ENCODE assay signal across 1 cellular context in the genomic region with DNA sequence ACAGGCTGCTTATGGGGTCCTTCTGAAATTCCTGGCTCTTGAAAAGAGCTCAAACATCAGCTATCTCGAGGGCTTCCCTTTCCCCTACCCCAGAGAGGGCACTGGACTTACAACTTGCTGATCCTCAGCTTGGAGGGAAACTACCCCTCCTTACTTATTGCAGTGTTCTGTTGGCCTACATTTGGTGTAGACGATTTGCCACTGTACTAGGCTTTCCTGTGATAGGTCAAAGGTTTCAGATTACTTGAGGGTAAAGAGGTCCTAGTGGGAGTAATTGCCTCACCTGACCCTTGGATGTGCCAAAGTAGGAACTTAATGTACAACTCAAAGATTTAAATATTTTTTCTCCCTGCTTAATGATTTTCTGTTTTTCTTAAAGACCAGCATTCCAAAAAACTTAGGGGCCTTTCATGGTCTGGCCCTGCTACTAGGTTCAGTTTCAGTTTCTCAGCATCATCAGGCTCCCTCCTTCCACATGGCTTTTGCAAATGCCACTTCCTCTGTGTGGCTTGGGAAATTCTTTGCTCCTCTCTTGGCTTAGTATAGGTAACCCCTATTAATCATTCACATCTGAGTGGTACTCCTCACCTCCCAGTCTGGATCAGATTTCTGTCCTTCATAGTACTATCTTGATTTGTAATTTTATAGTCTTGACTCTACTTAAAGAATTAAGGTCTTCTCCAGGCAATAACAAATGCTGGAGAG.
TF ChIP-seq lines count a peak whose summit lies in the region.

No MANE protein-coding gene starts in this region.

TF ChIP-seq in HepG2, 621 proteins besides CTCF, POLR2A, EP300 and RAD21 (continued from another document):
- TF ChIP-seq, protein P1, sequence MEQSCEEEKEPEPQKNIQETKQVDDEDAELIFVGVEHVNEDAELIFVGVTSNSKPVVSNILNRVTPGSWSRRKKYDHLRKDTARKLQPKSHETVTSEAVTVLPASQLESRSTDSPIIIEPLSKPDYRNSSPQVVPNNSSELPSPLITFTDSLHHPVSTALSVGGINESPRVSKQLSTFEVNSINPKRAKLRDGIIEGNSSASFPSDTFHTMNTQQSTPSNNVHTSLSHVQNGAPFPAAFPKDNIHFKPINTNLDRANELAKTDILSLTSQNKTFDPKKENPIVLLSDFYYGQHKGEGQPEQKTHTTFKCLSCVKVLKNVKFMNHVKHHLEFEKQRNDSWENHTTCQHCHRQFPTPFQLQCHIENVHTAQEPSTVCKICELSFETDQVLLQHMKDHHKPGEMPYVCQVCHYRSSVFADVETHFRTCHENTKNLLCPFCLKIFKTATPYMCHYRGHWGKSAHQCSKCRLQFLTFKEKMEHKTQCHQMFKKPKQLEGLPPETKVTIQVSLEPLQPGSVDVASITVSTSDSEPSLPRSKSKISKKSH (CRISPR knock-in tag; IDR thresholded peaks at IDR 0.05; ENCODE audit: borderline replicate concordance) = no peak
- TF ChIP-seq RAD51 (IDR thresholded peaks at IDR 0.05; ENCODE audit: borderline replicate concordance) (no peak), ARNTL (CRISPR knock-in tag; IDR thresholded peaks at IDR 0.05) (no peak), ZFX (CRISPR knock-in tag; IDR thresholded peaks at IDR 0.05; ENCODE audit: low read depth) (no peak), ZNF34 (CRISPR knock-in tag; IDR thresholded peaks at IDR 0.05; ENCODE audit: borderline replicate concordance) (no peak)
- TF ChIP-seq, protein P2, sequence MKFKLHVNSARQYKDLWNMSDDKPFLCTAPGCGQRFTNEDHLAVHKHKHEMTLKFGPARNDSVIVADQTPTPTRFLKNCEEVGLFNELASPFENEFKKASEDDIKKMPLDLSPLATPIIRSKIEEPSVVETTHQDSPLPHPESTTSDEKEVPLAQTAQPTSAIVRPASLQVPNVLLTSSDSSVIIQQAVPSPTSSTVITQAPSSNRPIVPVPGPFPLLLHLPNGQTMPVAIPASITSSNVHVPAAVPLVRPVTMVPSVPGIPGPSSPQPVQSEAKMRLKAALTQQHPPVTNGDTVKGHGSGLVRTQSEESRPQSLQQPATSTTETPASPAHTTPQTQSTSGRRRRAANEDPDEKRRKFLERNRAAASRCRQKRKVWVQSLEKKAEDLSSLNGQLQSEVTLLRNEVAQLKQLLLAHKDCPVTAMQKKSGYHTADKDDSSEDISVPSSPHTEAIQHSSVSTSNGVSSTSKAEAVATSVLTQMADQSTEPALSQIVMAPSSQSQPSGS (CRISPR knock-in tag; IDR thresholded peaks at IDR 0.05) = no peak
